Comparison of ENCODE assay signal across 8 cellular contexts in genomic region chr10:81873932-81874816, GRCh38. TPM values are rescaled to one million over a fixed set of nuclear protein-coding genes. Genes with fewer than 3 reads are reported as not detected.
DNase-seq lines count a peak whose midpoint lies in the region; ATAC-seq and TF ChIP-seq lines count a peak whose summit lies in the region.

No MANE protein-coding gene starts in this region.

- H3K27me3 Mint-ChIP-seq in T-helper 17 cell, result peaks cover 57% of the 10 kb centered on the region

- H3K4me3 ChIP-seq in BLaER1 (peak overlapping the region; percentile 92), astrocyte of the spinal cord (ENCODE audit: low read depth, low read length) (no peak overlapping the region)

- H3K4me1 ChIP-seq in BLaER1, result peaks cover 46% of the 10 kb centered on the region

- H4K20me1 ChIP-seq in BLaER1, result peaks cover 67% of the 10 kb centered on the region

- peak; percentile 23 for DNase-seq in astrocyte of the spinal cord (ENCODE audit: low read depth, low spot score)
- DNase-seq in iPS-NIHi7 (ENCODE audit: extremely low spot score), result peak; percentile 93
- DNase-seq in T-helper 17 cell, result no peak
- DNase-seq in NCI-H2196 treated with DMSO at 0.1 percent for 48 hours (lab: John Stamatoyannopoulos, UW; ENCODE audit: unreplicated experiment), result no peak
- DNase-seq in NCI-H226, result no peak

- in situ Hi-C loops in astrocyte of the spinal cord (cut with HindIII; ENCODE audit: low sequenced_read_pairs), result no loop called here

- H3K36me3 Mint-ChIP-seq in T-helper 17 cell (ENCODE audit: low read depth), result no peaks in the 10 kb centered on the region

- H3K9me3 ChIP-seq in BLaER1, result no peaks in the 10 kb centered on the region
- no peaks in the 10 kb centered on the region for H3K9me3 ChIP-seq in T-helper 17 cell (ENCODE audit: control insufficient read depth, low read length, poor library complexity, severe bottlenecking)

- H3K4me1 Mint-ChIP-seq in T-helper 17 cell, result peaks cover 3% of the 10 kb centered on the region

- peak overlapping the region; percentile 75 for H3K27ac ChIP-seq in BLaER1
- H3K27ac ChIP-seq in temporal lobe (ENCODE audit: low read depth, low read length), result peak overlapping the region; percentile 44

- H3K27me3 ChIP-seq in BLaER1, result no peaks in the 10 kb centered on the region

- peak; percentile 47 for ATAC-seq in HG03097 (IDR thresholded peaks at IDR 0.05; ENCODE audit: low FRiP score, unreplicated experiment)
- no peak for ATAC-seq in T-helper 17 cell

- H3K4me2 ChIP-seq in BLaER1, result peak overlapping the region; percentile 93

- no peak overlapping the region for H3K4me3 Mint-ChIP-seq in T-helper 17 cell

- peak overlapping the region; percentile 82 for H3K9ac ChIP-seq in BLaER1

- H3K27ac Mint-ChIP-seq in T-helper 17 cell, result no peak overlapping the region

- no peak for TF ChIP-seq CTCF in astrocyte of the spinal cord (IDR thresholded peaks at IDR 0.05; ENCODE audit: low read depth, low read length)

- no peaks in the 10 kb centered on the region for H3K36me3 ChIP-seq in BLaER1

RNA-seq across cellular contexts. Expression of gene NRG3, which starts 0.8 kb away (rescaled TPM):
- total RNA-seq in temporal lobe (14.0 TPM), T-helper 17 cell (not detected)

Comparison
In these comparisons a context has a peak if more than half of its experiments do, and no peak if none do; other contexts are left out.
1. DNase-seq: peak in astrocyte of the spinal cord (single experiment) and iPS-NIHi7 (single experiment); none in T-helper 17 cell (0 of 3), NCI-H2196 treated with DMSO at 0.1 percent for 48 hours (single experiment) and NCI-H226 (single experiment).
2. RNA of gene NRG3, which starts 0.8 kb away (total RNA-seq): 14.0 TPM in temporal lobe (single experiment); not detected in T-helper 17 cell; every median in the first group is over 10 times any median in the second.